1 cellular context compared by ENCODE assay signal in genomic region chr9:93464395-93464794, GRCh38.
TF ChIP-seq lines count a peak whose summit lies in the region.

No MANE protein-coding gene starts in this region.

TF ChIP-seq in WTC11, 78 proteins besides CTCF, POLR2A, EP300 and RAD21 (continued from another document):
- TF ChIP-seq, protein P1, sequence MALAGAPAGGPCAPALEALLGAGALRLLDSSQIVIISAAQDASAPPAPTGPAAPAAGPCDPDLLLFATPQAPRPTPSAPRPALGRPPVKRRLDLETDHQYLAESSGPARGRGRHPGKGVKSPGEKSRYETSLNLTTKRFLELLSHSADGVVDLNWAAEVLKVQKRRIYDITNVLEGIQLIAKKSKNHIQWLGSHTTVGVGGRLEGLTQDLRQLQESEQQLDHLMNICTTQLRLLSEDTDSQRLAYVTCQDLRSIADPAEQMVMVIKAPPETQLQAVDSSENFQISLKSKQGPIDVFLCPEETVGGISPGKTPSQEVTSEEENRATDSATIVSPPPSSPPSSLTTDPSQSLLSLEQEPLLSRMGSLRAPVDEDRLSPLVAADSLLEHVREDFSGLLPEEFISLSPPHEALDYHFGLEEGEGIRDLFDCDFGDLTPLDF (CRISPR knock-in tag; IDR thresholded peaks at IDR 0.05): no peak
- TF ChIP-seq, protein P2, sequence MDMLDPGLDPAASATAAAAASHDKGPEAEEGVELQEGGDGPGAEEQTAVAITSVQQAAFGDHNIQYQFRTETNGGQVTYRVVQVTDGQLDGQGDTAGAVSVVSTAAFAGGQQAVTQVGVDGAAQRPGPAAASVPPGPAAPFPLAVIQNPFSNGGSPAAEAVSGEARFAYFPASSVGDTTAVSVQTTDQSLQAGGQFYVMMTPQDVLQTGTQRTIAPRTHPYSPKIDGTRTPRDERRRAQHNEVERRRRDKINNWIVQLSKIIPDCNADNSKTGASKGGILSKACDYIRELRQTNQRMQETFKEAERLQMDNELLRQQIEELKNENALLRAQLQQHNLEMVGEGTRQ (CRISPR knock-in tag; IDR thresholded peaks at IDR 0.05): no peak
- TF ChIP-seq ZNF425 (CRISPR knock-in tag; conservative IDR thresholded peaks at IDR 0.05) (no peak), FOXP1 (CRISPR knock-in tag; IDR thresholded peaks at IDR 0.05; ENCODE audit: borderline replicate concordance) (no peak), MYBL2 (CRISPR knock-in tag; IDR thresholded peaks at IDR 0.05) (no peak), ZBTB21 (CRISPR knock-in tag; IDR thresholded peaks at IDR 0.05; ENCODE audit: borderline replicate concordance) (no peak), ZNF317 (CRISPR knock-in tag; IDR thresholded peaks at IDR 0.05; ENCODE audit: borderline replicate concordance, low read depth) (no peak), ZNF281 (CRISPR knock-in tag; IDR thresholded peaks at IDR 0.05) (no peak), NR1H2 (CRISPR knock-in tag; IDR thresholded peaks at IDR 0.05) (no peak), NFYB (CRISPR knock-in tag; conservative IDR thresholded peaks at IDR 0.05; ENCODE audit: low read depth) (no peak)
- TF ChIP-seq, protein P3, sequence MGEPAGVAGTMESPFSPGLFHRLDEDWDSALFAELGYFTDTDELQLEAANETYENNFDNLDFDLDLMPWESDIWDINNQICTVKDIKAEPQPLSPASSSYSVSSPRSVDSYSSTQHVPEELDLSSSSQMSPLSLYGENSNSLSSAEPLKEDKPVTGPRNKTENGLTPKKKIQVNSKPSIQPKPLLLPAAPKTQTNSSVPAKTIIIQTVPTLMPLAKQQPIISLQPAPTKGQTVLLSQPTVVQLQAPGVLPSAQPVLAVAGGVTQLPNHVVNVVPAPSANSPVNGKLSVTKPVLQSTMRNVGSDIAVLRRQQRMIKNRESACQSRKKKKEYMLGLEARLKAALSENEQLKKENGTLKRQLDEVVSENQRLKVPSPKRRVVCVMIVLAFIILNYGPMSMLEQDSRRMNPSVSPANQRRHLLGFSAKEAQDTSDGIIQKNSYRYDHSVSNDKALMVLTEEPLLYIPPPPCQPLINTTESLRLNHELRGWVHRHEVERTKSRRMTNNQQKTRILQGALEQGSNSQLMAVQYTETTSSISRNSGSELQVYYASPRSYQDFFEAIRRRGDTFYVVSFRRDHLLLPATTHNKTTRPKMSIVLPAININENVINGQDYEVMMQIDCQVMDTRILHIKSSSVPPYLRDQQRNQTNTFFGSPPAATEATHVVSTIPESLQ (CRISPR knock-in tag; IDR thresholded peaks at IDR 0.05): no peak
